In genomic region chr19:40466219-40467006, GRCh38 we compare ENCODE assay signal across 8 cellular contexts. TPM values are rescaled to one million over a fixed set of nuclear protein-coding genes. Genes with fewer than 3 reads are reported as not detected.
A peak's percentile ranks its signal among the peaks of the same experiment; 100 is the strongest.
DNase-seq lines count a peak whose midpoint lies in the region; ATAC-seq lines count a peak whose summit lies in the region.

TSS of gene SPTBN4 (plus strand) at chr19:40467001. CDS start at chr19:40472622, 5,621 bp downstream.

- H3K27me3 Mint-ChIP-seq in effector memory CD8-positive, alpha-beta T cell = peaks cover 6 to 21% of the 10 kb centered on the region in 2 donors
- peaks cover 6 to 28% (median 7%) of the 10 kb centered on the region in 5 donors for H3K27me3 Mint-ChIP-seq in naive thymus-derived CD4-positive, alpha-beta T cell

- peaks cover 3 to 4% of the 10 kb centered on the region in 2 donors for H3K27me3 ChIP-seq in naive thymus-derived CD4-positive, alpha-beta T cell (ENCODE audit: control insufficient read depth in 2 of 2, insufficient read depth in 2 of 2, low read length in 2 of 2)

- H3K4me3 ChIP-seq in naive thymus-derived CD4-positive, alpha-beta T cell (ENCODE audit: low read length) = peak within 1 kb of the TSS; percentile 44

- H3K9me3 Mint-ChIP-seq in effector memory CD8-positive, alpha-beta T cell = no peaks in the 10 kb centered on the region
- peaks cover 0 to 2% (median 0%) of the 10 kb centered on the region in 11 donors for H3K9me3 Mint-ChIP-seq in naive thymus-derived CD4-positive, alpha-beta T cell

- intact Hi-C loops in naive thymus-derived CD4-positive, alpha-beta T cell (cut with micrococcal nuclease) = loop anchor here (1.0 to 10.0 kb wide), 8 partner anchors 63 to 1816 kb away; partner anchors contain the start of genes COQ8B (in 2 of the 2), ITPKC (in 2 of the 2), C19orf47 (in 1 of the 2) and HNRNPUL1 (in 1 of the 2)

- H3K4me1 ChIP-seq in naive thymus-derived CD4-positive, alpha-beta T cell (ENCODE audit: control insufficient read depth in 2 of 2, insufficient read depth in 2 of 2, low read length in 2 of 2) = peaks cover 0 to 7% of the 10 kb centered on the region in 2 donors

- peak within 1 kb of the TSS; percentile 50 for H3K27ac ChIP-seq in naive thymus-derived CD4-positive, alpha-beta T cell (ENCODE audit: low read depth, low read length)

- peak within 1 kb of the TSS; percentile 79 to 84 for H3K4me3 Mint-ChIP-seq in effector memory CD8-positive, alpha-beta T cell
- peak within 1 kb of the TSS; percentile 83 to 95 (median 86) for H3K4me3 Mint-ChIP-seq in naive thymus-derived CD4-positive, alpha-beta T cell

- peak; percentile 61 for DNase-seq in activated CD4-positive, alpha-beta T cell treated with anti-CD3 and anti-CD28 coated beads, Interleukin-2, amount 50 U/mL, for 1 hour
- peak in 2 of 3 experiments; percentile 84 to 87 for DNase-seq in effector memory CD8-positive, alpha-beta T cell
- peak in 2 of 9 donors; percentile 77 to 84 for DNase-seq in naive thymus-derived CD4-positive, alpha-beta T cell
- peak in 4 of 6 experiments; percentile 59 to 86 (median 73) for DNase-seq in stimulated activated naive CD4-positive, alpha-beta T cell (lab: John Stamatoyannopoulos, UW)
- DNase-seq in SIG-M5 (lab: John Stamatoyannopoulos, UW) = no peak

- POLR2A ChIA-PET in naive thymus-derived CD4-positive, alpha-beta T cell (lab: Charles Lee) = interaction anchor here (0.5 to 4.5 kb wide), 11 partner anchors 8 to 257 kb away, joined by 3 to 47 read pairs (median 4); partner anchors contain the start of genes C19orf47, PLD3, SERTAD1 and SERTAD3

- H3K9me3 ChIP-seq in naive thymus-derived CD4-positive, alpha-beta T cell (ENCODE audit: control insufficient read depth in 2 of 3, low read length in 3 of 3) = no peaks in the 10 kb centered on the region

- peaks cover 20 to 25% of the 10 kb centered on the region in 2 donors for H3K4me1 Mint-ChIP-seq in effector memory CD8-positive, alpha-beta T cell (ENCODE audit: low read depth in 2 of 2)
- peaks cover 18 to 27% (median 25%) of the 10 kb centered on the region in 7 donors for H3K4me1 Mint-ChIP-seq in naive thymus-derived CD4-positive, alpha-beta T cell

- H3K27ac Mint-ChIP-seq in effector memory CD8-positive, alpha-beta T cell = peak within 1 kb of the TSS; percentile 94 to 95
- H3K27ac Mint-ChIP-seq in naive thymus-derived CD4-positive, alpha-beta T cell = peak within 1 kb of the TSS; percentile 70 to 94 (median 86)

- CTCF ChIA-PET in naive thymus-derived CD4-positive, alpha-beta T cell (lab: Charles Lee) = interaction anchor here (0.6 to 5.7 kb wide), 5 partner anchors 20 to 168 kb away, joined by 3 to 33 read pairs (median 5); partner anchors contain the start of gene SERTAD1

- ATAC-seq in GM18502 (IDR thresholded peaks at IDR 0.05; ENCODE audit: poor library complexity, unreplicated experiment) (peak; percentile 26), HG03064 (IDR thresholded peaks at IDR 0.05; ENCODE audit: low read depth, unreplicated experiment) (peak; percentile 10), HG03039 (IDR thresholded peaks at IDR 0.05; ENCODE audit: unreplicated experiment) (no peak)
- peak; percentile 69 for ATAC-seq in effector memory CD8-positive, alpha-beta T cell (replicated peaks)
- ATAC-seq in naive thymus-derived CD4-positive, alpha-beta T cell = peak; percentile 66

- H3K36me3 Mint-ChIP-seq in effector memory CD8-positive, alpha-beta T cell (ENCODE audit: insufficient read depth) = peaks cover 29% of the 10 kb centered on the region
- peaks cover 0 to 6% (median 0%) of the 10 kb centered on the region in 5 donors for H3K36me3 Mint-ChIP-seq in naive thymus-derived CD4-positive, alpha-beta T cell

- no peaks in the 10 kb centered on the region for H3K36me3 ChIP-seq in naive thymus-derived CD4-positive, alpha-beta T cell (ENCODE audit: control insufficient read depth in 2 of 3, insufficient read depth in 3 of 3, low read length in 3 of 3)

RNA-seq across cellular contexts. Expression of gene SPTBN4, which starts in this region (rescaled TPM):
- total RNA-seq in naive thymus-derived CD4-positive, alpha-beta T cell = 1 to 10 TPM in 1 of 5 experiments, under 1 TPM in 4; 0.27 to 1.5 (median 0.80) TPM
- under 1 TPM in 1 of 2 donors, not detected in 1; 0.20 TPM for polyA plus RNA-seq in naive thymus-derived CD4-positive, alpha-beta T cell
